In the genomic region with DNA sequence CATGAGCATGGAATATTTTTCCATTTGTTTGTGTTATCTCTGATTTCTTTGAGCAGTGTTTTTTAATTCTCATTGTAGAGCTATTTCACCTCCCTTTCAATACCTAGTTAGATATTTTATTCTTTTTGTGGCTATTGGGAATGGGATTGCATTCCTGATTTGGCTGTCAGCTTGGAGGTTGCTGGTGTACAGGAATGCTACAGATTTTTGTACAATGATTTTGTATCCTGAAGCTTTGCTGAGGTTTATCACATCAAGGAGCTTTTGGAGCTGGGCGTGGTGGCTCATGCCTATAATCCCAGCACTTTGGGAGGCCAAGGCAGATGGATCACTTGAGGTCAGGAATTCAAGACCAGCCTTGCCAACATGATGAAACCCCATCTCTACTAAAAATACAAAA, we compare ENCODE assay signal across 8 cellular contexts. TPM values are rescaled to one million over a fixed set of nuclear protein-coding genes. Genes with fewer than 3 reads are reported as not detected.
DNase-seq lines count a peak whose midpoint lies in the region; ATAC-seq and TF ChIP-seq lines count a peak whose summit lies in the region.
"Not testable (repeated sequence)": the region's sequence is repeated elsewhere in the genome, so short reads cannot be mapped to it uniquely, and the experiment has no call there.

No MANE protein-coding gene starts in this region.

- peaks cover 14% of the 10 kb centered on the region for H3K36me3 Mint-ChIP-seq in natural killer cell

- not testable (repeated sequence) for H3K27me3 ChIP-seq in ACC112 (ENCODE audit: insufficient read depth, low read length); BJ (ENCODE audit: control insufficient read depth, insufficient read depth, low read length)

- peaks cover 15% of the 10 kb centered on the region for H3K36me3 ChIP-seq in ACC112 (ENCODE audit: insufficient read depth, low read length)
- not testable (repeated sequence) for H3K36me3 ChIP-seq in BJ (ENCODE audit: control insufficient read depth, insufficient read depth, low read length)

- H3K4me1 Mint-ChIP-seq in natural killer cell, result peaks cover 14 to 29% of the 10 kb centered on the region in 2 donors

- TF ChIP-seq CTCF in BJ (IDR thresholded peaks at IDR 0.05; ENCODE audit: insufficient read depth, low read depth, low read length); foreskin fibroblast (IDR thresholded peaks at IDR 0.05; ENCODE audit: low read depth, low read length); natural killer cell (IDR thresholded peaks at IDR 0.05): not testable (repeated sequence)

- not testable (repeated sequence) for H3K27ac Mint-ChIP-seq in natural killer cell

- H3K27ac ChIP-seq in ACC112 (ENCODE audit: low read depth, low read length), result 0 out of 2 replicates have a peak overlapping the region, but pooled peaks have one; percentile 49

- CTCF ChIA-PET in BJ (lab: Yijun Ruan, JAX), result interaction anchor here (0.7 to 1.3 kb wide), 2 partner anchors 9 to 17 kb away, joined by 3 to 4 read pairs; no protein-coding TSS in a partner anchor

- ATAC-seq in natural killer cell, result not testable (repeated sequence)

- POLR2A ChIA-PET in BJ (lab: Charles Lee), result interaction anchor here (0.5 kb wide), 1 partner anchor 25 kb away, joined by 3 read pairs; no protein-coding TSS in a partner anchor

- peaks cover 19% of the 10 kb centered on the region for H3K4me1 ChIP-seq in ACC112 (ENCODE audit: control insufficient read depth, insufficient read depth, low read length, unreplicated experiment)

- H3K9me3 Mint-ChIP-seq in natural killer cell, result not testable (repeated sequence)

- H3K27me3 Mint-ChIP-seq in natural killer cell (ENCODE audit: low read depth in 2 of 2), result not testable (repeated sequence)

- intact Hi-C loops in natural killer cell (cut with micrococcal nuclease), result not testable (repeated sequence)

- peak overlapping the region; percentile 13 for H3K4me3 Mint-ChIP-seq in natural killer cell

- DNase-seq in BJ (ENCODE audit: low read depth) (peak; percentile 58), HS-27A (ENCODE audit: low read depth) (peak; percentile 74), RPMI7951 (ENCODE audit: low read depth) (peak; percentile 51), amniotic stem cell (lab: John Stamatoyannopoulos, UW) (peak; percentile 18), dedifferentiated amniotic fluid mesenchymal stem cell (ENCODE audit: extremely low spot score) (peak; percentile 34), foreskin fibroblast (peak; percentile 48 to 78)
- not testable (repeated sequence) for DNase-seq in natural killer cell

- H3K79me2 ChIP-seq in ACC112 (ENCODE audit: control insufficient read depth, insufficient read depth, low read length, unreplicated experiment), result peaks cover 77% of the 10 kb centered on the region

- not testable (repeated sequence) for H2AFZ ChIP-seq in ACC112 (ENCODE audit: low read length, unreplicated experiment)

- H3K4me3 ChIP-seq in ACC112 (ENCODE audit: low read depth, low read length); BJ (ENCODE audit: low read depth, low read length); foreskin fibroblast (ENCODE audit: low read depth in 1 of 2, low read length in 2 of 2): not testable (repeated sequence)

RNA-seq across cellular contexts. Expression of gene POLK, which starts 22.0 kb away (rescaled TPM):
- 11.8 and 26.1 TPM in 2 replicates for polyA plus RNA-seq in BJ (2011; rRNA removed)
- 15.0 and 22.2 TPM in 2 replicates for polyA minus RNA-seq in BJ (2011; rRNA and poly(A)+ RNA removed)
- 24.2 and 36.5 TPM in 2 replicates for total RNA-seq in RPMI7951 (2014; rRNA removed; shearing (Covaris generic))
- 10 to 100 TPM; 16.8 to 21.5 (median 21.4) TPM for total RNA-seq in natural killer cell

RNA-seq across cellular contexts. Expression of gene CERT1, which starts 22.3 kb away (rescaled TPM):
- polyA plus RNA-seq in BJ (2011; rRNA removed), result 4.5 and 9.5 TPM in 2 replicates
- polyA minus RNA-seq in BJ (2011; rRNA and poly(A)+ RNA removed), result 17.2 and 24.6 TPM in 2 replicates
- total RNA-seq in RPMI7951 (2014; rRNA removed; shearing (Covaris generic)), result 14.1 and 19.9 TPM in 2 replicates
- total RNA-seq in natural killer cell, result 10 to 100 TPM; 50.1 to 51.4 (median 50.2) TPM
